Comparison of ENCODE assay signal across 8 cellular contexts in the genomic region with DNA sequence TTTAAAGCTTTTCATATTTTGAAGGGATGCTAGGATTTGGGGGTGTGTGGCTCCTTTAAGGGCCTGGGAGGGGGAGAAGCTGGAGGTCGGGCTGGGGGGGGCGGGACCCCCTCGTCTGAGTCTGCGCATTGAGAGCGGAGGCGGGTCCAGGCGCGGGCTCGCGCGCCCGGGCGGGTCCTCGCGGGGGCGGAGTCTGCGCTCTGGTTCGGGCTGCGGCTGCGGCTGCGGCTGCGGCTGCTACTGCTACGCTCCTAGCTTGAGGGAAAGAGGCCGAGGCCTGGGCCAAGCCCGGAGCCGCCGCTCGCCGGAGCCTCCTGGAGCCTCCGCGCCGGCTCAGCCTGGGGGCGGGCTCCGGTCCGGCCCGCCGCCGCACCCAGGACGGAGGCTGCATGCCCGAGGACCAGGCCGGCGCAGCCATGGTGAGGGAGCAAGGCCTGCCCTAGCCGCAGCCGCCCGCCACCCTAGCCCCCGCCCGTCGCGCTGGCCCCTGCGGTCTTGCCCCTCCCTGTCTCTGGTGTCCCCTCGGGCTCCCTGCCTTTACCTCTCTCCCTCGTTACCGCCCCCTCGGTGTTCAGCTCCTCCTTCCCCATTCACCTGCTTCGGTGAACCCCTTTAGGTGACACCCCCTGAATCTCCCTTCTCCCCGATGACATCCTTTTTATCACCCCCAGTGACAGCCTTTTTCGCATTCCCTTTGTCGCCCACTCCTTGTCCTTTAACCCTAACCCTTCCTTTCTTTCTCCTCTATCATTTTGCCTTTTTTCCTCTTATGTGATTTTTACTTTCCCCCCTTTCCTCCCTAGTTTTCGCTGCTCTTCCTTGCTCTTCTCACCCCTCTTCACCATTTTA. TPM values are rescaled to one million over a fixed set of nuclear protein-coding genes. Genes with fewer than 3 reads are reported as not detected.
DNase-seq lines count a peak whose midpoint lies in the region; ATAC-seq and TF ChIP-seq lines count a peak whose summit lies in the region.

Gene ZYG11B (plus strand): TSS at position 189 of the 849 bp plus-strand sequence. CDS start 201 bp downstream, at position 390.

- peak; percentile 94 for DNase-seq in DND-41
- DNase-seq in GM23338 (ENCODE audit: low spot score): peak; percentile 90
- peak; percentile 82 for DNase-seq in LHCN-M2 (ENCODE audit: low read depth)
- peak; percentile 87 for DNase-seq in RPMI7951 (ENCODE audit: low read depth)
- peak; percentile 88 for DNase-seq in activated T-helper 1 cell treated with anti-CD3 and anti-CD28 coated beads, Interleukin-12 subunit alpha, Interleukin-12 subunit beta, Interleukin-2, Interleukin-4 antibody, amounts not matched to agents 30 ng/mL and 10 ng/mL and 1 ng/mL, durations not matched to agents 14 hours and 24 hours and 36 hours (ENCODE audit: low spot score)
- DNase-seq in fibroblast of gingiva (ENCODE audit: low read depth): peak; percentile 83
- DNase-seq in naive thymus-derived CD4-positive, alpha-beta T cell: peak; percentile 80 to 93 (median 88)
- peak; percentile 85 for DNase-seq in stimulated activated naive B cell treated with anti-CD40 and anti-IgM and Interleukin-4, amounts not matched to agents 10 μg/mL and 1 μg/mL and 100 μg/mL, for 72 hours

- H3K36me3 ChIP-seq in DND-41 (ENCODE audit: insufficient read depth, low read length): no peaks in the 10 kb centered on the region
- H3K36me3 ChIP-seq in GM23338 (ENCODE audit: insufficient read depth): no peaks in the 10 kb centered on the region
- H3K36me3 ChIP-seq in naive thymus-derived CD4-positive, alpha-beta T cell (ENCODE audit: control insufficient read depth in 2 of 3, insufficient read depth in 3 of 3, low read length in 3 of 3): peaks cover 0 to 4% (median 0%) of the 10 kb centered on the region in 3 experiments

- H3K27ac ChIP-seq in DND-41 (ENCODE audit: low read length) (peak within 1 kb of the TSS; percentile 56), GM23338 (ENCODE audit: low read depth) (peak within 1 kb of the TSS; percentile 21; the same call in 1 of the 2 replicates)
- peak within 1 kb of the TSS; percentile 89 for H3K27ac ChIP-seq in naive thymus-derived CD4-positive, alpha-beta T cell (ENCODE audit: low read depth, low read length)

- no peaks in the 10 kb centered on the region for H3K9me2 ChIP-seq in GM23338 (ENCODE audit: insufficient read depth)

- no peaks in the 10 kb centered on the region for H3K36me3 Mint-ChIP-seq in GM23338 (ENCODE audit: low read depth)
- H3K36me3 Mint-ChIP-seq in activated T-helper 1 cell treated with anti-CD3 and anti-CD28 coated beads, Interleukin-12 subunit alpha, Interleukin-12 subunit beta, Interleukin-2, Interleukin-4 antibody, amounts not matched to agents 30 ng/mL and 10 ng/mL and 1 ng/mL, durations not matched to agents 14 hours and 24 hours and 36 hours (ENCODE audit: low read depth): peaks cover 1% of the 10 kb centered on the region
- H3K36me3 Mint-ChIP-seq in naive thymus-derived CD4-positive, alpha-beta T cell: peaks cover 0 to 9% (median 4%) of the 10 kb centered on the region in 5 donors
- H3K36me3 Mint-ChIP-seq in stimulated activated naive B cell treated with anti-CD40 and anti-IgM and Interleukin-4, amounts not matched to agents 10 μg/mL and 1 μg/mL and 100 μg/mL, for 72 hours: peaks cover 0 to 8% of the 10 kb centered on the region in 2 donors

- peak within 1 kb of the TSS; percentile 67 for H3K9ac ChIP-seq in DND-41 (ENCODE audit: low read depth, low read length)

- no peaks in the 10 kb centered on the region for H3K9me3 Mint-ChIP-seq in GM23338
- no peaks in the 10 kb centered on the region for H3K9me3 Mint-ChIP-seq in activated T-helper 1 cell treated with anti-CD3 and anti-CD28 coated beads, Interleukin-12 subunit alpha, Interleukin-12 subunit beta, Interleukin-2, Interleukin-4 antibody, amounts not matched to agents 30 ng/mL and 10 ng/mL and 1 ng/mL, durations not matched to agents 14 hours and 24 hours and 36 hours
- peaks cover 0 to 1% (median 0%) of the 10 kb centered on the region in 11 donors for H3K9me3 Mint-ChIP-seq in naive thymus-derived CD4-positive, alpha-beta T cell
- H3K9me3 Mint-ChIP-seq in stimulated activated naive B cell treated with anti-CD40 and anti-IgM and Interleukin-4, amounts not matched to agents 10 μg/mL and 1 μg/mL and 100 μg/mL, for 72 hours: no peaks in the 10 kb centered on the region

- H3K4me2 ChIP-seq in DND-41 (ENCODE audit: insufficient read depth, low read length) (peak within 1 kb of the TSS; percentile 81), GM23338 (peak within 1 kb of the TSS; percentile 98)

- H3F3A ChIP-seq in GM23338 (replicated peaks; ENCODE audit: low read depth): peaks cover 5% of the 10 kb centered on the region

- ATAC-seq in DND-41 (ENCODE audit: insufficient read depth, low read depth) (peak; percentile 95), GM23338 (peak; percentile 96)
- ATAC-seq in naive thymus-derived CD4-positive, alpha-beta T cell: peak; percentile 97
- ATAC-seq in stimulated activated naive B cell treated with anti-CD40 and anti-IgM and Interleukin-4, amounts not matched to agents 10 μg/mL and 1 μg/mL and 100 μg/mL, for 72 hours (replicated peaks): peak; percentile 93 to 94

- peak within 1 kb of the TSS; percentile 94 for H3K4me3 Mint-ChIP-seq in GM23338
- H3K4me3 Mint-ChIP-seq in activated T-helper 1 cell treated with anti-CD3 and anti-CD28 coated beads, Interleukin-12 subunit alpha, Interleukin-12 subunit beta, Interleukin-2, Interleukin-4 antibody, amounts not matched to agents 30 ng/mL and 10 ng/mL and 1 ng/mL, durations not matched to agents 14 hours and 24 hours and 36 hours: peak within 1 kb of the TSS; percentile 88
- H3K4me3 Mint-ChIP-seq in naive thymus-derived CD4-positive, alpha-beta T cell: peak within 1 kb of the TSS; percentile 88 to 99 (median 97)
- peak within 1 kb of the TSS; percentile 88 to 95 for H3K4me3 Mint-ChIP-seq in stimulated activated naive B cell treated with anti-CD40 and anti-IgM and Interleukin-4, amounts not matched to agents 10 μg/mL and 1 μg/mL and 100 μg/mL, for 72 hours

- peaks cover 3% of the 10 kb centered on the region for H3K27me3 Mint-ChIP-seq in GM23338 (ENCODE audit: insufficient read depth, low read depth, poor library complexity)
- no peaks in the 10 kb centered on the region for H3K27me3 Mint-ChIP-seq in activated T-helper 1 cell treated with anti-CD3 and anti-CD28 coated beads, Interleukin-12 subunit alpha, Interleukin-12 subunit beta, Interleukin-2, Interleukin-4 antibody, amounts not matched to agents 30 ng/mL and 10 ng/mL and 1 ng/mL, durations not matched to agents 14 hours and 24 hours and 36 hours (ENCODE audit: insufficient read depth)
- peaks cover 0 to 6% (median 0%) of the 10 kb centered on the region in 5 donors for H3K27me3 Mint-ChIP-seq in naive thymus-derived CD4-positive, alpha-beta T cell
- H3K27me3 Mint-ChIP-seq in stimulated activated naive B cell treated with anti-CD40 and anti-IgM and Interleukin-4, amounts not matched to agents 10 μg/mL and 1 μg/mL and 100 μg/mL, for 72 hours: peaks cover 0 to 5% of the 10 kb centered on the region in 2 donors

- H3K27me3 ChIP-seq in DND-41 (ENCODE audit: insufficient read depth, low read length, poor library complexity) (no peaks in the 10 kb centered on the region), GM23338 (ENCODE audit: insufficient read depth) (no peaks in the 10 kb centered on the region)
- H3K27me3 ChIP-seq in naive thymus-derived CD4-positive, alpha-beta T cell (ENCODE audit: control insufficient read depth in 2 of 2, insufficient read depth in 2 of 2, low read length in 2 of 2): no peaks in the 10 kb centered on the region

- POLR2A ChIA-PET in naive thymus-derived CD4-positive, alpha-beta T cell (lab: Charles Lee): interaction anchor here (0.8 to 3.9 kb wide), 7 partner anchors 19 to 379 kb away, joined by 3 to 26 read pairs (median 3); no protein-coding TSS in a partner anchor

- H3K4me1 ChIP-seq in DND-41 (ENCODE audit: insufficient read depth, low read length) (peaks cover 33% of the 10 kb centered on the region), GM23338 (ENCODE audit: insufficient read depth) (peaks cover 8% of the 10 kb centered on the region)
- peaks cover 12 to 19% of the 10 kb centered on the region in 2 donors for H3K4me1 ChIP-seq in naive thymus-derived CD4-positive, alpha-beta T cell (ENCODE audit: control insufficient read depth in 2 of 2, insufficient read depth in 2 of 2, low read length in 2 of 2)

- no peak for TF ChIP-seq CTCF in DND-41 (IDR thresholded peaks at IDR 0.05; ENCODE audit: borderline replicate concordance, extremely low read depth, low read length, poor library complexity, severe bottlenecking)
- no peak for TF ChIP-seq CTCF in GM23338 (conservative IDR thresholded peaks at IDR 0.05; ENCODE audit: low read depth in 2 of 2)

- H2AFZ ChIP-seq in DND-41 (ENCODE audit: low read depth, low read length): peak within 1 kb of the TSS; percentile 90
- peak within 1 kb of the TSS; percentile 97 for H2AFZ ChIP-seq in GM23338

- CTCF ChIA-PET in naive thymus-derived CD4-positive, alpha-beta T cell (lab: Charles Lee): interaction anchor here (0.6 to 1.3 kb wide), 2 partner anchors 11 to 23 kb away, joined by 4 to 6 read pairs; no protein-coding TSS in a partner anchor

- H4K20me1 ChIP-seq in DND-41 (ENCODE audit: insufficient read depth, low read length): peaks cover 7% of the 10 kb centered on the region
- peaks cover 10% of the 10 kb centered on the region for H4K20me1 ChIP-seq in GM23338 (replicated peaks; ENCODE audit: insufficient read depth)

- intact Hi-C loops in activated T-helper 1 cell treated with anti-CD3 and anti-CD28 coated beads, Interleukin-12 subunit alpha, Interleukin-12 subunit beta, Interleukin-2, Interleukin-4 antibody, amounts not matched to agents 30 ng/mL and 10 ng/mL and 1 ng/mL, durations not matched to agents 14 hours and 24 hours and 36 hours (cut with micrococcal nuclease): loop anchor here (1.0 to 10.0 kb wide), 11 partner anchors 23 to 1759 kb away; partner anchors contain the start of genes CC2D1B, COA7, CPT2 and LRP8
- intact Hi-C loops in naive thymus-derived CD4-positive, alpha-beta T cell (cut with micrococcal nuclease): loop anchor here (1.0 to 10.0 kb wide), 14 partner anchors 22 to 1218 kb away; partner anchors contain the start of genes BTF3L4 (in 2 of the 2), CC2D1B (in 2 of the 2), ECHDC2 (in 1 of the 2) and IFT25 (in 1 of the 2)

- peak within 1 kb of the TSS; percentile 45 to 73 for H3K4me3 ChIP-seq in DND-41 (ENCODE audit: low read depth in 1 of 2, low read length in 2 of 2)
- peak within 1 kb of the TSS; percentile 91 for H3K4me3 ChIP-seq in GM23338
- peak within 1 kb of the TSS; percentile 85 for H3K4me3 ChIP-seq in naive thymus-derived CD4-positive, alpha-beta T cell (ENCODE audit: low read length)

- H3K4me1 Mint-ChIP-seq in GM23338: peaks cover 18% of the 10 kb centered on the region
- peaks cover 42% of the 10 kb centered on the region for H3K4me1 Mint-ChIP-seq in activated T-helper 1 cell treated with anti-CD3 and anti-CD28 coated beads, Interleukin-12 subunit alpha, Interleukin-12 subunit beta, Interleukin-2, Interleukin-4 antibody, amounts not matched to agents 30 ng/mL and 10 ng/mL and 1 ng/mL, durations not matched to agents 14 hours and 24 hours and 36 hours (ENCODE audit: low read depth)
- H3K4me1 Mint-ChIP-seq in naive thymus-derived CD4-positive, alpha-beta T cell: peaks cover 24 to 60% (median 54%) of the 10 kb centered on the region in 7 donors
- peaks cover 16 to 37% of the 10 kb centered on the region in 2 donors for H3K4me1 Mint-ChIP-seq in stimulated activated naive B cell treated with anti-CD40 and anti-IgM and Interleukin-4, amounts not matched to agents 10 μg/mL and 1 μg/mL and 100 μg/mL, for 72 hours

- H3K9me3 ChIP-seq in DND-41 (ENCODE audit: insufficient read depth, low read length, severe bottlenecking): no peaks in the 10 kb centered on the region
- no peaks in the 10 kb centered on the region for H3K9me3 ChIP-seq in naive thymus-derived CD4-positive, alpha-beta T cell (ENCODE audit: control insufficient read depth in 2 of 3, low read length in 3 of 3)

- H3K27ac Mint-ChIP-seq in GM23338: no peak within 1 kb of the TSS
- H3K27ac Mint-ChIP-seq in activated T-helper 1 cell treated with anti-CD3 and anti-CD28 coated beads, Interleukin-12 subunit alpha, Interleukin-12 subunit beta, Interleukin-2, Interleukin-4 antibody, amounts not matched to agents 30 ng/mL and 10 ng/mL and 1 ng/mL, durations not matched to agents 14 hours and 24 hours and 36 hours: peak within 1 kb of the TSS; percentile 82
- peak within 1 kb of the TSS; percentile 72 to 97 (median 90) for H3K27ac Mint-ChIP-seq in naive thymus-derived CD4-positive, alpha-beta T cell
- peak within 1 kb of the TSS; percentile 85 for H3K27ac Mint-ChIP-seq in stimulated activated naive B cell treated with anti-CD40 and anti-IgM and Interleukin-4, amounts not matched to agents 10 μg/mL and 1 μg/mL and 100 μg/mL, for 72 hours

- H3K79me2 ChIP-seq in DND-41 (ENCODE audit: insufficient read depth, low read length) (peaks cover 46% of the 10 kb centered on the region), GM23338 (replicated peaks; ENCODE audit: insufficient read depth) (peaks cover 49% of the 10 kb centered on the region)

RNA-seq across cellular contexts. Expression of gene ZYG11B, which starts in this region (rescaled TPM):
- total RNA-seq in GM23338 (2014; rRNA removed; shearing (Covaris generic)): 35.4 and 42.3 TPM in 2 replicates
- polyA plus RNA-seq in GM23338 (2016; fragmentation: Nextera tagmentation; extraction: Ambion mirVana): 7.5 and 7.8 TPM in 2 replicates
- 33.1 and 36.6 TPM in 2 replicates for total RNA-seq in LHCN-M2 (2014; rRNA removed)
- polyA plus RNA-seq in LHCN-M2 (2012): 6.2 TPM
- 23.6 and 27.5 TPM in 2 replicates for total RNA-seq in RPMI7951 (2014; rRNA removed; shearing (Covaris generic))
- total RNA-seq in activated T-helper 1 cell treated with anti-CD3 and anti-CD28 coated beads, Interleukin-12 subunit alpha, Interleukin-12 subunit beta, Interleukin-2, Interleukin-4 antibody, amounts not matched to agents 30 ng/mL and 10 ng/mL and 1 ng/mL, durations not matched to agents 14 hours and 24 hours and 36 hours: 8.4 and 8.5 TPM in 2 replicates
- 10 to 100 TPM; 14.9 to 26.8 (median 17.9) TPM for total RNA-seq in naive thymus-derived CD4-positive, alpha-beta T cell
- 10 to 100 TPM; 14.2 to 22.2 TPM for polyA plus RNA-seq in naive thymus-derived CD4-positive, alpha-beta T cell

Comparison
In these comparisons a context has a peak if more than half of its experiments do, and no peak if none do; other contexts are left out.
1. Peak in every context shown above with its lines: DNase-seq, ATAC-seq, H3K4me3 ChIP-seq and H3K27ac ChIP-seq.
2. H3K27ac ChIP-seq: peak in every context shown above with its lines; median percentile 89 in naive thymus-derived CD4-positive, alpha-beta T cell; 56 in DND-41; 21 in GM23338.